In the genomic region with DNA sequence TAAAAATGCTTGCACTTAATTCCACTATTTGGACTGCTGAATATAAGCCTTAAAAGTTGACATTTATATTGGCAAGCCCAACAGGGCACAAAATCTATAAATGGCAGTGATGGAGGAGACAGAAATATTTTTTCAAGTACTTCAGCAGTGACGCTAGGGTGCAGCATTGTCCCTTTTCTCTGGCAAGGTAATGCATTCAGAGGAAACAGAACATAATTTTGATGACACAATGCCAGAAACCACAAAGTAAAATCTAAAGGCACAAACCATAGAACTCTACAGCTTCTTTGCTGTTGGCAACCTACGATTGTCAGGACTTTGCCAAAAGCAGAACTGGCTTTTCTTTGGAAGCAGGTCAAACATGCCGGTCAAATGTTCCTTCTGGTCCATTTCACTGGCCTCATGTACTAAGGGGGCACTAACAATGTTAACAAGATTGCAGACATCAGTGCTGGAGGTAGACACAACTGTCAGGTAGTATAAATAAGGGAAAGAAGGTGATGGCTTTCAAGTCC, we compare ENCODE assay signal across 8 cellular contexts. TPM values are rescaled to one million over a fixed set of nuclear protein-coding genes. Genes with fewer than 3 reads are reported as not detected.
DNase-seq lines count a peak whose midpoint lies in the region; ATAC-seq and TF ChIP-seq lines count a peak whose summit lies in the region.

No MANE protein-coding gene starts in this region.

- WGBS in adrenal gland, 4 donors: 8 to 17% (median 11%) methylated on average over 3 of the region's 3 CpGs

- POLR2A ChIA-PET in GM10248 (lab: Yijun Ruan, JAX): no interaction called here

- H3K4me3 ChIP-seq in HFF-Myc (replicated peaks; ENCODE audit: low read depth, low read length) (no peak overlapping the region), adrenal gland (no peak overlapping the region), left ventricle myocardium inferior (no peak overlapping the region)

- TF ChIP-seq CTCF in GM10248 (IDR thresholded peaks at IDR 0.05; ENCODE audit: control extremely low read depth, extremely low read depth, low read depth, missing control alignments): peak; percentile 73
- peak; percentile 73 for TF ChIP-seq CTCF in HFF-Myc (IDR thresholded peaks at IDR 0.05; ENCODE audit: low read depth, low read length, missing control alignments)
- TF ChIP-seq CTCF in adrenal gland (IDR thresholded peaks at IDR 0.05): peak; percentile 67 to 91 (median 88)
- TF ChIP-seq CTCF in left ventricle myocardium inferior (IDR thresholded peaks at IDR 0.05; ENCODE audit: borderline replicate concordance): peak; percentile 84

- H3K27ac ChIP-seq in adrenal gland (peak overlapping the region in 3 of 5 donors; percentile 33 to 68 (median 63)), left ventricle myocardium inferior (replicated peaks) (peak overlapping the region; percentile 51)

- ATAC-seq in sciatic nerve (peak; percentile 92), HG03025 (IDR thresholded peaks at IDR 0.05; ENCODE audit: low FRiP score, unreplicated experiment) (no peak)

- H3K36me3 ChIP-seq in adrenal gland (replicated peaks in 1 of 2): peaks cover 0 to 12% of the 10 kb centered on the region in 2 donors
- H3K36me3 ChIP-seq in left ventricle myocardium inferior: peaks cover 22% of the 10 kb centered on the region

- DNase-seq in GM10248 (ENCODE audit: extremely low spot score) (peak; percentile 49), HFF-Myc (ENCODE audit: extremely low read depth, low read depth) (peak; percentile 84), NCI-H1092 treated with DMSO at 0.1 percent for 48 hours (lab: John Stamatoyannopoulos, UW) (peak; percentile 77), T follicular helper cell (ENCODE audit: low read depth) (peak; percentile 67), adrenal gland (peak; percentile 70 to 85 (median 78)), left ventricle myocardium inferior (peak; percentile 28), sciatic nerve (ENCODE audit: low spot score) (peak; percentile 76)

- TF ChIP-seq POLR2A in adrenal gland (IDR thresholded peaks at IDR 0.05): no peak

- no peaks in the 10 kb centered on the region for H3K9me3 ChIP-seq in adrenal gland (replicated peaks in 1 of 3)
- H3K9me3 ChIP-seq in left ventricle myocardium inferior (replicated peaks): peaks cover 5% of the 10 kb centered on the region

- intact Hi-C loops in adrenal gland (cut with DNase I) (loop anchor here (10.0 kb wide), 2 partner anchors 214 to 434 kb away; a partner anchor contains a TSS), left ventricle myocardium inferior (cut with micrococcal nuclease) (loop anchor here (5.0 to 10.0 kb wide), 3 partner anchors 74 to 436 kb away; a partner anchor contains a TSS), sciatic nerve (cut with DNase I) (loop anchor here (10.0 kb wide), 1 partner anchor 434 kb away; no protein-coding TSS in a partner anchor)

- CTCF ChIA-PET in GM10248 (lab: Yijun Ruan, JAX): interaction anchor here (0.8 to 5.7 kb wide), 33 partner anchors 11 to 437 kb away, joined by 3 to 57 read pairs (median 4); a partner anchor contains a TSS

- no peaks in the 10 kb centered on the region for H3K27me3 ChIP-seq in adrenal gland
- H3K27me3 ChIP-seq in left ventricle myocardium inferior (ENCODE audit: low read depth): no peaks in the 10 kb centered on the region

- peaks cover 6 to 23% of the 10 kb centered on the region in 2 donors for H3K4me1 ChIP-seq in adrenal gland (replicated peaks in 1 of 2)
- peaks cover 44% of the 10 kb centered on the region for H3K4me1 ChIP-seq in left ventricle myocardium inferior

RNA-seq across cellular contexts. Expression of a gene that starts 30.9 kb away (rescaled TPM):
- 10 to 100 TPM in 7 of 8 donors, 1 to 10 TPM in 1; 8.7 to 31.1 (median 16.4) TPM for total RNA-seq in adrenal gland
- 10 to 100 TPM; 25.8 to 40.1 (median 29.9) TPM for polyA plus RNA-seq in adrenal gland
- 13.6 TPM for total RNA-seq in left ventricle myocardium inferior
- 32.1 TPM for total RNA-seq in sciatic nerve

Comparison
In these comparisons a context has a peak if more than half of its experiments do, and no peak if none do; other contexts are left out.
1. DNase-seq: peak in every context shown above with its lines; median percentile 84 in HFF-Myc; 78 in adrenal gland; 77 in NCI-H1092 treated with DMSO at 0.1 percent for 48 hours; 76 in sciatic nerve; 67 in T follicular helper cell; 49 in GM10248; 28 in left ventricle myocardium inferior.